1 cellular context compared by ENCODE assay signal in the genomic region with DNA sequence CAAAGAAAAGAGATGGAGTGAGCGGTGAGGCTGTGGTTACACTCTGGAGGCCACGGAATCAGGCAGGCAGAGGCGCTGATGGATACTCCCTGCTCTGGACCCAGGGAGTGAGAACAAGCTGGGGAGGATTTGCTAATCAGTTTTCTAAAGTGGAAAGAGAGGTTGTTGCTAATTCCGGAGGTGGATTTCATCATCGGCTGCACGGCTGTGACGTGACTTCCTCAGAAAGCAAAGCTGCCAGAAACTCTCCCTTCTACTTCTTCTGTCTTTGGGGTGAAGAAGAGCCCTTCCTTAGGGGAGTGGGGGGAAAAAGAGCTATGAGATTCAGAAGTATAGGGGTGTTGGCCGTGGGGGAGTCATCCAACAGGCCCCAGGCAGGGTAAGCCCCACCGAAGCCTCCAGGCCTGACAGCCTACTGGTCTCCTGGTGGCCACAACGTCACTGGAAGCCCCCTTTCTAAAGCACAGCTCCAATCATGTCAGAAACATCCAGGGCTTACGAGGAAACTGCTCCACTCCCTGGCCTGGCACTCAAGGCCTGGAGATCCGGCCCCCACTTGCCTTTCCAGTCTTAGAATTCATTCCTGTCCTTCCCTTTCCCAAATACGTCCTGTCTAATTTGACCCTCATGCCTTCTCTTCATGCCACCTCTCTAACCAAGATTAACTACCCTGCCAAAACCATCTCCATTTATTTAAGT.
TF ChIP-seq lines count a peak whose summit lies in the region.

No MANE protein-coding gene starts in this region.

TF ChIP-seq in HepG2, 621 proteins besides CTCF, POLR2A, EP300 and RAD21 (continued from another document):
- TF ChIP-seq, protein P1, sequence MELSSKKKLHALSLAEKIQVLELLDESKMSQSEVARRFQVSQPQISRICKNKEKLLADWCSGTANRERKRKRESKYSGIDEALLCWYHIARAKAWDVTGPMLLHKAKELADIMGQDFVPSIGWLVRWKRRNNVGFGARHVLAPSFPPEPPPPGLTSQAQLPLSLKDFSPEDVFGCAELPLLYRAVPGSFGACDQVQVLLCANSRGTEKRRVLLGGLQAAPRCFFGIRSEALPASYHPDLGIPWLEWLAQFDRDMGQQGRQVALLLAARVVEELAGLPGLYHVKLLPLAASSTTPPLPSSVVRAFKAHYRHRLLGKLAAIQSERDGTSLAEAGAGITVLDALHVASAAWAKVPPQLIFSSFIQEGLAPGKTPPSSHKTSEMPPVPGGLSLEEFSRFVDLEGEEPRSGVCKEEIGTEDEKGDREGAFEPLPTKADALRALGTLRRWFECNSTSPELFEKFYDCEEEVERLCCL (CRISPR knock-in tag; IDR thresholded peaks at IDR 0.05; ENCODE audit: borderline replicate concordance), result no peak
- TF ChIP-seq SNRNP70 (IDR thresholded peaks at IDR 0.05; ENCODE audit: low read depth, low read length), result no peak
- 0 out of 2 replicates have a peak, but pooled peaks have one; percentile 32 for TF ChIP-seq CREB1 (IDR thresholded peaks at IDR 0.05)
- TF ChIP-seq CREB1 (CRISPR knock-in tag; IDR thresholded peaks at IDR 0.05), result no peak; the same call in 1 of the 2 replicates
- TF ChIP-seq, protein P2, sequence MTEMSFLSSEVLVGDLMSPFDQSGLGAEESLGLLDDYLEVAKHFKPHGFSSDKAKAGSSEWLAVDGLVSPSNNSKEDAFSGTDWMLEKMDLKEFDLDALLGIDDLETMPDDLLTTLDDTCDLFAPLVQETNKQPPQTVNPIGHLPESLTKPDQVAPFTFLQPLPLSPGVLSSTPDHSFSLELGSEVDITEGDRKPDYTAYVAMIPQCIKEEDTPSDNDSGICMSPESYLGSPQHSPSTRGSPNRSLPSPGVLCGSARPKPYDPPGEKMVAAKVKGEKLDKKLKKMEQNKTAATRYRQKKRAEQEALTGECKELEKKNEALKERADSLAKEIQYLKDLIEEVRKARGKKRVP (CRISPR knock-in tag; IDR thresholded peaks at IDR 0.05), result peak in 1 of 2 experiments; percentile 87; a peak in 2 of 4 replicates
